ENCODE assay signal across 20 cellular contexts in genomic region chr6:158085261-158086053, GRCh38.
"Had no signal": no experiment of that assay in that cellular context is flagged by ENCODE, and none has a peak within 500 bp of the region (broad histone marks: within the 10 kb centered on the region; RNA-seq: fewer than 3 reads in every experiment).

No MANE protein-coding gene starts in this region.

- H3K4me3 Mint-ChIP-seq: activated CD4-positive, alpha-beta memory T cell treated with anti-CD3 and anti-CD28 coated beads for 36 hours; activated CD4-positive, alpha-beta T cell treated with anti-CD3 and anti-CD28 coated beads for 36 hours; activated T-cell treated with anti-CD3 and anti-CD28 coated beads, Interleukin-2, amount 50 U/mL, for 72 hours; naive B cell; neural progenitor cell; T-helper 17 cell had no signal

- H3K4me3 ChIP-seq: body of pancreas, colonic mucosa, esophagus muscularis mucosa, neural progenitor cell, upper lobe of left lung had no signal

- H3K9me3 ChIP-seq: body of pancreas, colonic mucosa, esophagus muscularis mucosa, upper lobe of left lung had no signal

- H3K27ac ChIP-seq: colonic mucosa, neural progenitor cell had no signal

- H3K4me2 ChIP-seq: neural progenitor cell had no signal

- H3K27me3 Mint-ChIP-seq: activated CD4-positive, alpha-beta memory T cell treated with anti-CD3 and anti-CD28 coated beads for 36 hours; activated CD4-positive, alpha-beta T cell treated with anti-CD3 and anti-CD28 coated beads for 36 hours; naive B cell; stimulated activated naive B cell treated with anti-CD40 and anti-IgM and Interleukin-4, amounts not matched to agents 10 μg/mL and 1 μg/mL and 100 μg/mL, for 72 hours; T-helper 17 cell had no signal

- H3K36me3 ChIP-seq: neural progenitor cell had no signal

- ATAC-seq: body of pancreas, left lobe of liver, T-helper 17 cell had no signal

- H3K9me3 Mint-ChIP-seq: activated CD4-positive, alpha-beta memory T cell treated with anti-CD3 and anti-CD28 coated beads for 36 hours; activated naive CD4-positive, alpha-beta T cell treated with anti-CD3 and anti-CD28 coated beads, Interleukin-2, amount 50 U/mL, for 72 hours; activated T-cell treated with anti-CD3 and anti-CD28 coated beads, Interleukin-2, amount 50 U/mL, for 72 hours; naive B cell; neural progenitor cell; stimulated activated naive B cell treated with anti-CD40 and anti-IgM and Interleukin-4, amounts not matched to agents 10 μg/mL and 1 μg/mL and 100 μg/mL, for 72 hours had no signal

- H3K27me3 ChIP-seq: body of pancreas, colonic mucosa, esophagus muscularis mucosa, neural progenitor cell, upper lobe of left lung had no signal

- H3K27ac Mint-ChIP-seq: activated CD4-positive, alpha-beta memory T cell treated with anti-CD3 and anti-CD28 coated beads for 36 hours; activated CD4-positive, alpha-beta T cell treated with anti-CD3 and anti-CD28 coated beads for 36 hours; activated naive CD4-positive, alpha-beta T cell treated with anti-CD3 and anti-CD28 coated beads, Interleukin-2, amount 50 U/mL, for 72 hours; activated T-cell treated with anti-CD3 and anti-CD28 coated beads, Interleukin-2, amount 50 U/mL, for 72 hours; neural progenitor cell; T-helper 17 cell had no signal

- H2AFZ ChIP-seq: neural progenitor cell had no signal

- H3K4me1 ChIP-seq: body of pancreas, colonic mucosa, neural progenitor cell had no signal

- H3K4me1 Mint-ChIP-seq: activated CD4-positive, alpha-beta T cell treated with anti-CD3 and anti-CD28 coated beads for 36 hours; neural progenitor cell had no signal

- DNase-seq: activated CD4-positive, alpha-beta memory T cell treated with anti-CD3 and anti-CD28 coated beads for 36 hours; activated CD4-positive, alpha-beta T cell treated with anti-CD3 and anti-CD28 coated beads for 36 hours; activated CD8-positive, alpha-beta memory T cell treated with anti-CD3 and anti-CD28 coated beads, Interleukin-2, amount 50 U/mL, for 48 hours; activated gamma-delta T cell; activated T-cell treated with anti-CD3 and anti-CD28 coated beads, Interleukin-2, amount 50 U/mL, for 72 hours; amygdala; body of pancreas; caudate nucleus; colonic mucosa; hippocampal formation; naive B cell; retina; stimulated activated CD4-positive, alpha-beta T cell treated with anti-CD3 and anti-CD28 coated beads, Interleukin-2, amount 100 ng/mL, for 48 hours; T-helper 17 cell had no signal
